ENCODE assay signal across 28 cellular contexts in the genomic region with DNA sequence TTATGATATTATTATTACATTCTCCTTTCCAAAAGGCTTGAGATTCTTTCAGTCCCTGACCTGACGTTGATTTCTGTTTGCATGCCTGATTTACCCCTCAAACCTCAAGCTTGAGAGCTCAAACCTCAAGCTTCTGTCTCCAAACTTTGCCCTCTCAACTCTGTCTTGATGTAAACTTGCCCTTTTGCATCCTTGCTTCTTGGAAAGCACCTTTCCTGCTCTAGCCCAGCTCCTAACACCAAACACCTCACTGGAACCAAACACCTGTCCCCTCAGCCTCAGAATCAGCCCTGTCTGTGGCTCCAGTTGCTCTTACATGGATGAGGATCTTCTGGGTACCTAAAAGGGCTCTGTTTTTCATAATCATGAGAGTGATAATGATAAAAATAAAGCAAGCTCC.
"Had no signal": no experiment of that assay in that cellular context is flagged by ENCODE, and none has a peak within 500 bp of the region (broad histone marks: within the 10 kb centered on the region; RNA-seq: fewer than 3 reads in every experiment).

No MANE protein-coding gene starts in this region.

- H3K4me1 ChIP-seq: colonic mucosa, esophagus muscularis mucosa, esophagus squamous epithelium, foreskin keratinocyte, gastrocnemius medialis, gastroesophageal sphincter, heart left ventricle had no signal

- H3K4me3 ChIP-seq: colonic mucosa, coronary artery, dorsolateral prefrontal cortex, esophagus muscularis mucosa, esophagus squamous epithelium, gastrocnemius medialis, gastroesophageal sphincter, heart left ventricle, heart right ventricle had no signal

- H3K27me3 ChIP-seq: colonic mucosa, foreskin keratinocyte, gastrocnemius medialis had no signal

- H3K36me3 ChIP-seq: colonic mucosa, esophagus muscularis mucosa, esophagus squamous epithelium, gastrocnemius medialis, gastroesophageal sphincter, heart left ventricle, heart right ventricle had no signal

- DNase-seq: colonic mucosa; cortex of kidney; dermis blood vessel endothelial cell; dorsolateral prefrontal cortex; effector CD4-positive, alpha-beta T cell; effector CD8-positive, alpha-beta T cell; effector memory CD4-positive, alpha-beta T cell; effector memory CD8-positive, alpha-beta T cell; endodermal cell; erythroblast; esophagus squamous epithelium; foreskin fibroblast; foreskin keratinocyte; foreskin melanocyte; gastrocnemius medialis; glutamatergic neuron; head of caudate nucleus; heart left ventricle; heart right ventricle had no signal

- ATAC-seq: effector memory CD8-positive, alpha-beta T cell; esophagus mucosa; foreskin keratinocyte; gastrocnemius medialis; gastroesophageal sphincter; heart left ventricle; heart right ventricle had no signal

- H3K9me3 ChIP-seq: colonic mucosa, esophagus squamous epithelium, gastrocnemius medialis, heart left ventricle had no signal

- H3K27ac ChIP-seq: colonic mucosa, coronary artery, dorsolateral prefrontal cortex, epithelial cell of prostate, esophagus muscularis mucosa, esophagus squamous epithelium, foreskin keratinocyte, gastroesophageal sphincter, heart left ventricle, heart right ventricle had no signal

- FAIRE-seq: colon, endometrium, endothelial cell of umbilical vein, frontal cortex had no signal
